ENCODE assay signal across 8 cellular contexts in genomic region chr1:212414328-212415106, GRCh38. TPM values are rescaled to one million over a fixed set of nuclear protein-coding genes. Genes with fewer than 3 reads are reported as not detected.
DNase-seq lines count a peak whose midpoint lies in the region; ATAC-seq and TF ChIP-seq lines count a peak whose summit lies in the region.

TSS of gene PACC1 (minus strand) at chr1:212414886. CDS start at chr1:212414757, 129 bp downstream.

- H3K36me3 ChIP-seq in kidney epithelial cell (ENCODE audit: control insufficient read depth, insufficient read depth, low read length): no peaks in the 10 kb centered on the region

- ATAC-seq in GM19023 (IDR thresholded peaks at IDR 0.05; ENCODE audit: unreplicated experiment) (peak; percentile 96), HG03196 (IDR thresholded peaks at IDR 0.05; ENCODE audit: unreplicated experiment) (peak; percentile 95)

- TF ChIP-seq CTCF in kidney epithelial cell (IDR thresholded peaks at IDR 0.05; ENCODE audit: insufficient read depth, low read length, poor library complexity, severe bottlenecking): no peak

- H3K4me3 ChIP-seq in kidney epithelial cell (ENCODE audit: low read depth, low read length): peak within 1 kb of the TSS; percentile 84

- DNase-seq in AG20443 (ENCODE audit: low spot score) (peak; percentile 99), NCI-H446 (lab: John Stamatoyannopoulos, UW) (peak; percentile 89 to 94), cerebellum (ENCODE audit: low spot score) (peak; percentile 94), kidney epithelial cell (ENCODE audit: low read depth) (peak; percentile 28)
- peak; percentile 86 for DNase-seq in activated CD4-positive, CD25-positive, alpha-beta regulatory T cell treated with anti-CD3 and anti-CD28 coated beads, Interleukin-2, amount 50 U/mL, for 72 hours
- DNase-seq in stimulated activated CD4-positive, alpha-beta T cell treated with anti-CD3 and anti-CD28 coated beads, Interleukin-15, amount 100 ng/mL, for 48 hours (ENCODE audit: low read depth in 2 of 2): peak; percentile 83 to 87

- H3K27me3 ChIP-seq in kidney epithelial cell (ENCODE audit: control insufficient read depth, insufficient read depth, low read length): no peaks in the 10 kb centered on the region

RNA-seq across cellular contexts. Expression of gene PACC1, which starts in this region (rescaled TPM):
- total RNA-seq in cerebellum (17.2 TPM), kidney epithelial cell (41.3 and 43.2 TPM in 2 replicates)

Comparison
In these comparisons a context has a peak if more than half of its experiments do, and no peak if none do; other contexts are left out.
1. Peak in every context shown above with its lines: DNase-seq, ATAC-seq and H3K4me3 ChIP-seq.
2. DNase-seq: peak in every context shown above with its lines; median percentile 99 in AG20443; 94 in cerebellum; 92 in NCI-H446; 86 in activated CD4-positive, CD25-positive, alpha-beta regulatory T cell treated with anti-CD3 and anti-CD28 coated beads, Interleukin-2, amount 50 U/mL, for 72 hours; 85 in stimulated activated CD4-positive, alpha-beta T cell treated with anti-CD3 and anti-CD28 coated beads, Interleukin-15, amount 100 ng/mL, for 48 hours; 28 in kidney epithelial cell.